In genomic region chr9:93064392-93065124, GRCh38 we compare ENCODE assay signal across 8 cellular contexts. TPM values are rescaled to one million over a fixed set of nuclear protein-coding genes. Genes with fewer than 3 reads are reported as not detected.
A peak's percentile ranks its signal among the peaks of the same experiment; 100 is the strongest.
DNase-seq lines count a peak whose midpoint lies in the region; ATAC-seq and TF ChIP-seq lines count a peak whose summit lies in the region.

No MANE protein-coding gene starts in this region.

- peaks cover 33% of the 10 kb centered on the region for H3K4me1 ChIP-seq in lower lobe of right lung

- no peak for TF ChIP-seq CTCF in lower lobe of right lung (IDR thresholded peaks at IDR 0.05)

- DNase-seq in NK-92 (lab: John Stamatoyannopoulos, UW; ENCODE audit: unreplicated experiment): peak; percentile 42
- DNase-seq in activated T-cell treated with anti-CD3 and anti-CD28 coated beads for 1 hour (ENCODE audit: low read depth): peak; percentile 72
- DNase-seq in lower lobe of right lung: peak; percentile 72
- DNase-seq in stimulated activated naive B cell treated with anti-CD40 and anti-IgM and Interleukin-4, amounts not matched to agents 10 μg/mL and 1 μg/mL and 100 μg/mL, for 72 hours: peak; percentile 79
- DNase-seq in retina: no peak
- DNase-seq in COR-L47 (lab: John Stamatoyannopoulos, UW): no peak

- H3K9me3 ChIP-seq in lower lobe of right lung: no peaks in the 10 kb centered on the region

- ATAC-seq in GM18870 (IDR thresholded peaks at IDR 0.05; ENCODE audit: unreplicated experiment): peak; percentile 89
- peak; percentile 87 for ATAC-seq in HG02943 (IDR thresholded peaks at IDR 0.05; ENCODE audit: low read depth, unreplicated experiment)
- ATAC-seq in lower lobe of right lung: peak; percentile 55 to 76
- ATAC-seq in stimulated activated naive B cell treated with anti-CD40 and anti-IgM and Interleukin-4, amounts not matched to agents 10 μg/mL and 1 μg/mL and 100 μg/mL, for 72 hours (replicated peaks): peak; percentile 91 to 92

- no peaks in the 10 kb centered on the region for H3K36me3 ChIP-seq in lower lobe of right lung

- H3K27me3 Mint-ChIP-seq in stimulated activated naive B cell treated with anti-CD40 and anti-IgM and Interleukin-4, amounts not matched to agents 10 μg/mL and 1 μg/mL and 100 μg/mL, for 72 hours: no peaks in the 10 kb centered on the region

- H3K36me3 Mint-ChIP-seq in stimulated activated naive B cell treated with anti-CD40 and anti-IgM and Interleukin-4, amounts not matched to agents 10 μg/mL and 1 μg/mL and 100 μg/mL, for 72 hours: peaks cover 5 to 19% of the 10 kb centered on the region in 2 donors

- peaks cover 51 to 77% of the 10 kb centered on the region in 2 donors for H3K4me1 Mint-ChIP-seq in stimulated activated naive B cell treated with anti-CD40 and anti-IgM and Interleukin-4, amounts not matched to agents 10 μg/mL and 1 μg/mL and 100 μg/mL, for 72 hours

- intact Hi-C loops in lower lobe of right lung (cut with DNase I): no loop called here

- H3K27ac ChIP-seq in lower lobe of right lung: peak overlapping the region; percentile 11

- peak overlapping the region; percentile 81 to 83 for H3K4me3 Mint-ChIP-seq in stimulated activated naive B cell treated with anti-CD40 and anti-IgM and Interleukin-4, amounts not matched to agents 10 μg/mL and 1 μg/mL and 100 μg/mL, for 72 hours

- H3K27me3 ChIP-seq in lower lobe of right lung (ENCODE audit: low read depth): no peaks in the 10 kb centered on the region

- H3K27ac Mint-ChIP-seq in stimulated activated naive B cell treated with anti-CD40 and anti-IgM and Interleukin-4, amounts not matched to agents 10 μg/mL and 1 μg/mL and 100 μg/mL, for 72 hours: peak overlapping the region; percentile 99

- H3K4me3 ChIP-seq in lower lobe of right lung: no peak overlapping the region

- no peaks in the 10 kb centered on the region for H3K9me3 Mint-ChIP-seq in stimulated activated naive B cell treated with anti-CD40 and anti-IgM and Interleukin-4, amounts not matched to agents 10 μg/mL and 1 μg/mL and 100 μg/mL, for 72 hours

RNA-seq across cellular contexts. Expression of gene SUSD3, which starts 6.1 kb away (rescaled TPM):
- 5.3 TPM for total RNA-seq in lower lobe of right lung

RNA-seq across cellular contexts. Expression of gene CARD19, which starts 31.5 kb away (rescaled TPM):
- total RNA-seq in lower lobe of right lung: 25.6 TPM

Comparison
In these comparisons a context has a peak if more than half of its experiments do, and no peak if none do; other contexts are left out.
1. DNase-seq: peak in NK-92 (single experiment), activated T-cell treated with anti-CD3 and anti-CD28 coated beads for 1 hour (single experiment), lower lobe of right lung (single experiment) and stimulated activated naive B cell treated with anti-CD40 and anti-IgM and Interleukin-4, amounts not matched to agents 10 μg/mL and 1 μg/mL and 100 μg/mL, for 72 hours (single experiment); none in retina (single experiment) and COR-L47 (single experiment).
2. Peak in every context shown above with its lines, with median percentiles within 50 percentile points of each other: ATAC-seq.